In the genomic region with DNA sequence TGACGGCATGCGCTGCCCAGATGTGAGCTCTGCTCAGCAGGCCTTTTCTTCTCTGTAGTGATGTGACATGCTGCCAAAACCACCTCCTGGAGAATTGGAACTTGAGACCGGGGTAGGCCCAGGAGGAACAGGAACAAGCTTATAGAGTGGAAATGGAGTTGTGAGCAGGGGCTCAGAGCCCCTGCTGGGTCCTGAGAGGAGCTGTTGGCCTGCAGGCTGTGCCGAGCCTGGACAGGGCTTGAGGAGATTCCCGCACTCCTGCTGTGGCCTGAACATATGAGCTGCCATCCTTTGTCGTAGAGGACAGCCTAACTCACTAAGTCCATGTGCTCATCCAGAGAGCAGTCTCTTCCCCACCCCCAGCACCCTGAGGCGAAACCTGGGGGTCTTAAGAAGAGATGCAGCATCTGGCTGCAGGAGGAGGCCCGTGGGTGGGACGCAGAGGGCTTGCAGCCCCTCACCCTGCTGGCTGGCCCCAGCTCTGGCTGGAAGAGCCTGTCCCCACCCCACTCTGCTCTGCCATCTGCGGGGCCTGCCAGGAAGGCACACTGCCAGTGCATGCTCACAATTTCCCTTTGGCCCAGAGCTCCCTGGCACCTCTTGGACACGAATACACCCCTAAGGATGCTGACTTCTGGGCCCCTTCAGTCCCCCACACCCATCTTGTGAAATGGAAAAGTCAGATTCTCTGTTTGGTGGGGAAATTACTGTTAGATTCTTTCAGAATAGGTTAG, we compare ENCODE assay signal across 22 cellular contexts. TPM values are rescaled to one million over a fixed set of nuclear protein-coding genes. Genes with fewer than 3 reads are reported as not detected.
DNase-seq lines count a peak whose midpoint lies in the region; ATAC-seq and TF ChIP-seq lines count a peak whose summit lies in the region.
"Had no signal": no experiment of that assay in that cellular context is flagged by ENCODE, and none has a peak within 500 bp of the region (broad histone marks: within the 10 kb centered on the region; RNA-seq: fewer than 3 reads in every experiment).

No MANE protein-coding gene starts in this region.

- peaks cover 8% of the 10 kb centered on the region for H3K27me3 Mint-ChIP-seq in neural progenitor cell (ENCODE audit: insufficient read depth, low read depth)
- H3K27me3 Mint-ChIP-seq: progenitor cell of endocrine pancreas; stimulated activated naive CD8-positive, alpha-beta T cell treated with anti-CD3 and anti-CD28 coated beads, Interleukin-15, amount 100 ng/mL, for 72 hours; T-helper 17 cell had no signal

- H3K27ac Mint-ChIP-seq in neural progenitor cell, result peak overlapping the region; percentile 72

- H3K4me2 ChIP-seq in neural progenitor cell, result peak overlapping the region; percentile 71

- no peak overlapping the region for H2AFZ ChIP-seq in neural progenitor cell (replicated peaks)

- peaks cover 13% of the 10 kb centered on the region for H3F3A ChIP-seq in neural progenitor cell (ENCODE audit: low read depth)

- CTCF ChIA-PET in RWPE1 (lab: Yijun Ruan, JAX), result no interaction called here

- peak overlapping the region; percentile 76 for H3K27ac ChIP-seq in RWPE1
- peak overlapping the region; percentile 83 for H3K27ac ChIP-seq in neural progenitor cell
- H3K27ac ChIP-seq: body of pancreas, left lung had no signal

- no peaks in the 10 kb centered on the region for H3K36me3 ChIP-seq in neural progenitor cell

- ATAC-seq in HG02642 (IDR thresholded peaks at IDR 0.05; ENCODE audit: poor library complexity, unreplicated experiment), result no peak
- ATAC-seq: body of pancreas; HCT116; left lung; stimulated activated naive CD8-positive, alpha-beta T cell treated with anti-CD3 and anti-CD28 coated beads, Interleukin-15, amount 100 ng/mL, for 72 hours; T-helper 17 cell had no signal

- TF ChIP-seq CTCF in RWPE1 (conservative IDR thresholded peaks at IDR 0.05; ENCODE audit: low read depth) (no peak), fibroblast of mammary gland (conservative IDR thresholded peaks at IDR 0.05; ENCODE audit: control insufficient read depth, insufficient read depth, low read depth, low read length) (no peak), neural progenitor cell (IDR thresholded peaks at IDR 0.05) (no peak)

- peak; percentile 76 for DNase-seq in Ammon's horn (ENCODE audit: low spot score)
- DNase-seq in RWPE1 (ENCODE audit: low spot score), result no peak
- peak; percentile 15 for DNase-seq in fibroblast of mammary gland (ENCODE audit: low read depth)
- peak; percentile 42 for DNase-seq in neural progenitor cell (ENCODE audit: low spot score)
- no peak for DNase-seq in KG1 (lab: John Stamatoyannopoulos, UW)
- no peak for DNase-seq in dedifferentiated amniotic fluid mesenchymal stem cell (ENCODE audit: extremely low spot score)
- DNase-seq in NCI-H1436 treated with DMSO at 0.1 percent for 48 hours (lab: John Stamatoyannopoulos, UW), result no peak
- DNase-seq: activated CD4-positive, CD25-positive, alpha-beta regulatory T cell treated with anti-CD3 and anti-CD28 coated beads, Interleukin-2, amount 50 U/mL, for 72 hours; activated gamma-delta T cell; body of pancreas; Calu3; effector CD8-positive, alpha-beta T cell; left lung; NCI-H146; NCI-H345; SIG-M5; stimulated activated CD4-positive, alpha-beta T cell treated with anti-CD3 and anti-CD28 coated beads, Interleukin-15, amount 100 ng/mL, for 24 hours; stimulated activated naive CD8-positive, alpha-beta T cell treated with anti-CD3 and anti-CD28 coated beads, Interleukin-15, amount 100 ng/mL, for 72 hours; T-helper 17 cell had no signal

- peaks cover 34% of the 10 kb centered on the region for H3K36me3 Mint-ChIP-seq in neural progenitor cell

- H3K9ac ChIP-seq in neural progenitor cell, result no peak overlapping the region

- no peaks in the 10 kb centered on the region for H3K9me3 ChIP-seq in neural progenitor cell (ENCODE audit: low read depth)
- H3K9me3 ChIP-seq: body of pancreas, left lung had no signal

- no peaks in the 10 kb centered on the region for H3K27me3 ChIP-seq in neural progenitor cell
- H3K27me3 ChIP-seq: body of pancreas, left lung had no signal

- peaks cover 27% of the 10 kb centered on the region for H3K4me1 ChIP-seq in neural progenitor cell
- H3K4me1 ChIP-seq: body of pancreas, left lung had no signal

- no peaks in the 10 kb centered on the region for H3K79me2 ChIP-seq in neural progenitor cell (ENCODE audit: low read depth)

- peaks cover 41% of the 10 kb centered on the region for H3K4me1 Mint-ChIP-seq in neural progenitor cell
- H3K4me1 Mint-ChIP-seq: stimulated activated naive CD8-positive, alpha-beta T cell treated with anti-CD3 and anti-CD28 coated beads, Interleukin-15, amount 100 ng/mL, for 72 hours had no signal

- no peaks in the 10 kb centered on the region for H3K9me3 Mint-ChIP-seq in neural progenitor cell
- H3K9me3 Mint-ChIP-seq: stimulated activated naive CD8-positive, alpha-beta T cell treated with anti-CD3 and anti-CD28 coated beads, Interleukin-15, amount 100 ng/mL, for 72 hours had no signal

- POLR2A ChIA-PET in RWPE1 (lab: Yijun Ruan, JAX; ENCODE audit: low non-redundant PET), result no interaction called here

- peaks cover 59% of the 10 kb centered on the region for H4K20me1 ChIP-seq in neural progenitor cell (ENCODE audit: low read depth)

- H3K4me3 ChIP-seq in fibroblast of mammary gland (ENCODE audit: control insufficient read depth, low read depth, low read length) (no peak overlapping the region), neural progenitor cell (peak overlapping the region; percentile 21)
- H3K4me3 ChIP-seq: body of pancreas, left lung had no signal

- H3K4me3 Mint-ChIP-seq in neural progenitor cell, result no peak overlapping the region
- H3K4me3 Mint-ChIP-seq: stimulated activated naive CD8-positive, alpha-beta T cell treated with anti-CD3 and anti-CD28 coated beads, Interleukin-15, amount 100 ng/mL, for 72 hours; T-helper 17 cell had no signal

RNA-seq across cellular contexts. Expression of a gene that starts 42.5 kb away (rescaled TPM):
- 71.1 and 119 TPM in 2 replicates for total RNA-seq in neural progenitor cell (ENCODE audit: low replicate concordance)

Comparison
In these comparisons a context has a peak if more than half of its experiments do, and no peak if none do; other contexts are left out.
1. DNase-seq: peak in Ammon's horn (single experiment), fibroblast of mammary gland (single experiment) and neural progenitor cell (single experiment); none in RWPE1 (single experiment), KG1 (single experiment), dedifferentiated amniotic fluid mesenchymal stem cell (single experiment) and NCI-H1436 treated with DMSO at 0.1 percent for 48 hours (single experiment).